8 cellular contexts compared by ENCODE assay signal in the genomic region with DNA sequence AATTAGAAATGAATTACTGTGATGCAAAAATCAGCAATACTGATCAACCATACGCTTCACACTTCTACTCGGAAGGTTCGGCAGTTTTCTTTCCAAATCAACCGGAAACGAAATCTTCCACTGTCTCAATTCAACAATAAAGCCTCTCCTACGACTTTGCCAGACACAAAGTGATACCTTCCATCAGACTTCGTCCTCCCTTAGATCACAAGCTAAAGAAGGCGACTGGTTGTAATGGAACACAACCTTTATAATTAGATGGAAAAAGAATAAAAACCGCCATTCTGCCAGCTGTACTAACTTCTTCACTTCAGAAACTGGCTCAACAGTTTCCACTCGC. TPM values are rescaled to one million over a fixed set of nuclear protein-coding genes. Genes with fewer than 3 reads are reported as not detected.
A peak's percentile ranks its signal among the peaks of the same experiment; 100 is the strongest.
DNase-seq lines count a peak whose midpoint lies in the region; ATAC-seq and TF ChIP-seq lines count a peak whose summit lies in the region.

No MANE protein-coding gene starts in this region.

- H2AFZ ChIP-seq in HCT116 (ENCODE audit: low read depth, low read length, poor library complexity, severe bottlenecking) = no peak overlapping the region
- H2AFZ ChIP-seq in smooth muscle cell (ENCODE audit: low read depth) = peak overlapping the region; percentile 85

- no TSS peak for BruUV-seq in HCT116 (replicated peaks; lab: Mats Ljungman, UMichigan)

- peaks cover 28% of the 10 kb centered on the region for H3K4me1 Mint-ChIP-seq in T-helper 17 cell

- H3K4me2 ChIP-seq in HCT116 (ENCODE audit: low read length) = peak overlapping the region; percentile 93
- H3K4me2 ChIP-seq in smooth muscle cell = peak overlapping the region; percentile 92

- peak overlapping the region; percentile 94 for H3K27ac Mint-ChIP-seq in T-helper 17 cell

- TF ChIP-seq CTCF in HCT116 (IDR thresholded peaks at IDR 0.05 in 2 of 3, conservative IDR thresholded peaks at IDR 0.05 in 1 of 3; ENCODE audit: borderline replicate concordance in 1 of 3, insufficient read depth in 1 of 3, low read depth in 2 of 3, low read length in 2 of 3) (no peak), smooth muscle cell (IDR thresholded peaks at IDR 0.05; ENCODE audit: borderline replicate concordance, insufficient read depth, poor library complexity, severe bottlenecking) (no peak)

- peaks cover 5% of the 10 kb centered on the region for H3K27me3 Mint-ChIP-seq in T-helper 17 cell

- peak overlapping the region; percentile 99 to 100 for H3K4me3 ChIP-seq in HCT116 (replicated peaks in 1 of 2; ENCODE audit: low read depth in 1 of 2, low read length in 2 of 2)
- H3K4me3 ChIP-seq in right cardiac atrium (ENCODE audit: low read length) = peak overlapping the region; percentile 71
- peak overlapping the region; percentile 82 for H3K4me3 ChIP-seq in smooth muscle cell

- ATAC-seq in HCT116 (no peak), T-helper 17 cell (no peak), right cardiac atrium (no peak), HG03439 (IDR thresholded peaks at IDR 0.05; ENCODE audit: unreplicated experiment) (no peak)

- 4% methylated on average over 10 of the region's 10 CpGs for WGBS in right cardiac atrium
- WGBS in smooth muscle cell (ENCODE audit: low lambda C conversion rate) = 4% methylated on average over 10 of the region's 10 CpGs

- no peaks in the 10 kb centered on the region for H3F3A ChIP-seq in smooth muscle cell (ENCODE audit: low read depth)

- H3K9me2 ChIP-seq in HCT116 (ENCODE audit: insufficient read depth) = no peaks in the 10 kb centered on the region

- H4K20me1 ChIP-seq in HCT116 (ENCODE audit: insufficient read depth) (no peaks in the 10 kb centered on the region), smooth muscle cell (ENCODE audit: low read depth) (peaks cover 37% of the 10 kb centered on the region)

- peak overlapping the region; percentile 95 for H3K4me3 Mint-ChIP-seq in T-helper 17 cell

- H3K27ac ChIP-seq in HCT116 (ENCODE audit: low read depth, low read length) (peak overlapping the region; percentile 64), right cardiac atrium (ENCODE audit: low read length) (peak overlapping the region; percentile 26), smooth muscle cell (ENCODE audit: low read depth) (peak overlapping the region; percentile 36)

- H3K27me3 ChIP-seq in HCT116 (ENCODE audit: insufficient read depth, low read length) (no peaks in the 10 kb centered on the region), right cardiac atrium (ENCODE audit: control insufficient read depth, insufficient read depth) (no peaks in the 10 kb centered on the region), smooth muscle cell (ENCODE audit: low read depth) (peaks cover 7% of the 10 kb centered on the region)

- CTCF ChIA-PET in HCT116 (lab: Charles Lee) = interaction anchor here (0.7 to 1.6 kb wide), 7 partner anchors 11 to 413 kb away, joined by 3 to 10 read pairs (median 3); a partner anchor contains a TSS

- no peak for TF ChIP-seq POLR2A in HCT116 (IDR thresholded peaks at IDR 0.05; ENCODE audit: borderline replicate concordance, extremely low read depth, insufficient read depth, insufficient read length)

- POLR2A ChIA-PET in HCT116 (lab: Charles Lee) = interaction anchor here (1.1 to 1.5 kb wide), 2 partner anchors 9 to 12 kb away, joined by 3 to 4 read pairs; no protein-coding TSS in a partner anchor

- no peak for TF ChIP-seq RAD21 in HCT116 (IDR thresholded peaks at IDR 0.05; ENCODE audit: low read depth)

- intact Hi-C loops in HCT116 (cut with micrococcal nuclease) (loop anchor here (5.0 to 10.0 kb wide), 2 partner anchors 417 to 759 kb away; no protein-coding TSS in a partner anchor), right cardiac atrium (cut with DNase I) (loop anchor here in 1 of 4 donors (10.0 kb wide), 1 partner anchor 131 kb away; a partner anchor contains a TSS)

- H3K9ac ChIP-seq in HCT116 (ENCODE audit: low read length) (peak overlapping the region; percentile 91), smooth muscle cell (ENCODE audit: low read depth) (peak overlapping the region; percentile 82)

- no peak for DNase-seq in HCT116 (ENCODE audit: low read depth, low spot score)
- DNase-seq in T-helper 17 cell = no peak
- no peak for DNase-seq in right cardiac atrium
- DNase-seq in smooth muscle cell (lab: John Stamatoyannopoulos, UW; ENCODE audit: unreplicated experiment) = no peak
- no peak for DNase-seq in NCI-H226
- DNase-seq in NCI-H146 (lab: John Stamatoyannopoulos, UW) = no peak
- no peak for DNase-seq in NCI-H446 treated with DMSO at 0.1 percent for 48 hours (lab: John Stamatoyannopoulos, UW)

- H3K36me3 Mint-ChIP-seq in T-helper 17 cell (ENCODE audit: low read depth) = peaks cover 2% of the 10 kb centered on the region

- RAD21 ChIA-PET in HCT116 (lab: Charles Lee; ENCODE audit: low non-redundant PET in 1 of 2, low total read pairs in 2 of 2, uncharacterized antibody in 2 of 2, unreplicated experiment in 2 of 2) = no interaction called here

- no peaks in the 10 kb centered on the region for H3K9me3 ChIP-seq in HCT116 (ENCODE audit: control insufficient read depth in 1 of 2, insufficient read depth in 1 of 2, low read depth in 1 of 2, low read length in 2 of 2)
- H3K9me3 ChIP-seq in T-helper 17 cell (ENCODE audit: control insufficient read depth, low read length, poor library complexity, severe bottlenecking) = no peaks in the 10 kb centered on the region
- no peaks in the 10 kb centered on the region for H3K9me3 ChIP-seq in right cardiac atrium (ENCODE audit: control insufficient read depth, low read length)
- no peaks in the 10 kb centered on the region for H3K9me3 ChIP-seq in smooth muscle cell (replicated peaks; ENCODE audit: low read depth)

- H3K36me3 ChIP-seq in HCT116 (ENCODE audit: control insufficient read depth in 1 of 2, insufficient read depth in 2 of 2, low read length in 2 of 2) (no peaks in the 10 kb centered on the region), smooth muscle cell (ENCODE audit: low read depth) (no peaks in the 10 kb centered on the region)

- H3K79me2 ChIP-seq in HCT116 (ENCODE audit: insufficient read depth, low read length) = peaks cover 55% of the 10 kb centered on the region
- H3K79me2 ChIP-seq in smooth muscle cell (ENCODE audit: low read depth) = peaks cover 54% of the 10 kb centered on the region

- peaks cover 6 to 16% of the 10 kb centered on the region in 2 experiments; a peak in 3 of 4 replicates for H3K4me1 ChIP-seq in HCT116 (ENCODE audit: control insufficient read depth in 1 of 2, insufficient read depth in 2 of 2, low read length in 2 of 2)
- no peaks in the 10 kb centered on the region for H3K4me1 ChIP-seq in right cardiac atrium (ENCODE audit: control insufficient read depth, insufficient read depth, low read length)
- peaks cover 15% of the 10 kb centered on the region for H3K4me1 ChIP-seq in smooth muscle cell (ENCODE audit: low read depth)

TF ChIP-seq in HCT116, 20 proteins besides CTCF, POLR2A, EP300 and RAD21 (continues in another document):
- no peak for TF ChIP-seq JUND (IDR thresholded peaks at IDR 0.05)
- TF ChIP-seq, protein P1, sequence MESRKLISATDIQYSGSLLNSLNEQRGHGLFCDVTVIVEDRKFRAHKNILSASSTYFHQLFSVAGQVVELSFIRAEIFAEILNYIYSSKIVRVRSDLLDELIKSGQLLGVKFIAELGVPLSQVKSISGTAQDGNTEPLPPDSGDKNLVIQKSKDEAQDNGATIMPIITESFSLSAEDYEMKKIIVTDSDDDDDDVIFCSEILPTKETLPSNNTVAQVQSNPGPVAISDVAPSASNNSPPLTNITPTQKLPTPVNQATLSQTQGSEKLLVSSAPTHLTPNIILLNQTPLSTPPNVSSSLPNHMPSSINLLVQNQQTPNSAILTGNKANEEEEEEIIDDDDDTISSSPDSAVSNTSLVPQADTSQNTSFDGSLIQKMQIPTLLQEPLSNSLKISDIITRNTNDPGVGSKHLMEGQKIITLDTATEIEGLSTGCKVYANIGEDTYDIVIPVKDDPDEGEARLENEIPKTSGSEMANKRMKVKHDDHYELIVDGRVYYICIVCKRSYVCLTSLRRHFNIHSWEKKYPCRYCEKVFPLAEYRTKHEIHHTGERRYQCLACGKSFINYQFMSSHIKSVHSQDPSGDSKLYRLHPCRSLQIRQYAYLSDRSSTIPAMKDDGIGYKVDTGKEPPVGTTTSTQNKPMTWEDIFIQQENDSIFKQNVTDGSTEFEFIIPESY (IDR thresholded peaks at IDR 0.05; ENCODE audit: extremely low read depth, insufficient replicate concordance, low read length) = no peak
- TF ChIP-seq, protein P2, sequence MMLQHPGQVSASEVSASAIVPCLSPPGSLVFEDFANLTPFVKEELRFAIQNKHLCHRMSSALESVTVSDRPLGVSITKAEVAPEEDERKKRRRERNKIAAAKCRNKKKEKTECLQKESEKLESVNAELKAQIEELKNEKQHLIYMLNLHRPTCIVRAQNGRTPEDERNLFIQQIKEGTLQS (IDR thresholded peaks at IDR 0.05) = no peak
- no peak for TF ChIP-seq CBX3 (IDR thresholded peaks at IDR 0.05; ENCODE audit: low read depth)
- no peak for TF ChIP-seq ZFX (IDR thresholded peaks at IDR 0.05)
- no peak for TF ChIP-seq SRF (IDR thresholded peaks at IDR 0.05; ENCODE audit: low read depth)
- no peak for TF ChIP-seq ZNF274 (IDR thresholded peaks at IDR 0.05; ENCODE audit: low read depth, low read length)

RNA-seq across cellular contexts. Expression of a gene that starts 0.6 kb away (rescaled TPM):
- total RNA-seq in HCT116 (2021; ENCODE audit: unreplicated experiment) (69.7 TPM), T-helper 17 cell (10 to 100 TPM; 36.6 to 38.3 TPM), right cardiac atrium (10 to 100 TPM; 53.6 to 82.2 (median 62.3) TPM), smooth muscle cell (47.6 and 53.7 TPM in 2 replicates)
- 44.9 and 51.5 TPM in 2 replicates for polyA plus RNA-seq in HCT116 (2012)
- polyA plus RNA-seq in right cardiac atrium (62.0 TPM), smooth muscle cell (79.3 and 79.6 TPM in 2 replicates)

RNA-seq across cellular contexts. Expression of a gene that starts 58.7 kb away (rescaled TPM):
- total RNA-seq in HCT116 (2021; ENCODE audit: unreplicated experiment) = 5.3 TPM
- 2.1 TPM in 2 replicates for polyA plus RNA-seq in HCT116 (2012)
- total RNA-seq in T-helper 17 cell = 1 to 10 TPM in 1 of 2 donors, under 1 TPM in 1; 0.26 to 1.7 TPM
- 1 to 10 TPM; 1.0 to 2.5 (median 1.9) TPM for total RNA-seq in right cardiac atrium
- 1.2 TPM for polyA plus RNA-seq in right cardiac atrium
- 2.4 TPM in 1 of 2 replicates, not detected in the other for total RNA-seq in smooth muscle cell
- polyA plus RNA-seq in smooth muscle cell = 3.8 and 5.4 TPM in 2 replicates
